In the genomic region with DNA sequence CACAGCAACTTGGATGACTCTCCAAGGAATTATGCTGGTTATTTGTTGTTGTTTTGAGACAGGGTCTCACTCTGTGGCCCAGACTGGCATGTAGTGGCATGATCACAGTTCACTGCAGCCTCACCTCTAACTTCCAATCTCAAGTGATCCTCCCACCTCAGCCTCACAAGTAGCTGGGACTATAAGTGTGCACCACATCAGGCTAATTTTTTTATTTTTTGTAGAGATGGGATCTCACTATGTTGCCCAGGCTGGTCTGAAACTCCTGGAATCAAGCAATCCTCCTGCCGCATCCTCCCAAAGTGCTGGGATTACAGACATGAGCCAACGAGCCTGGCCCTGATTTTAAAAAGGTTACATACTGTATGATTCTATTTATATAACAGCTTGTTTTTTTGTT, we compare ENCODE assay signal across 21 cellular contexts.
A peak's percentile ranks its signal among the peaks of the same experiment; 100 is the strongest.
DNase-seq lines count a peak whose midpoint lies in the region; ATAC-seq, FAIRE-seq and TF ChIP-seq lines count a peak whose summit lies in the region.
"Had no signal": no experiment of that assay in that cellular context is flagged by ENCODE, and none has a peak within 500 bp of the region (broad histone marks: within the 10 kb centered on the region; RNA-seq: fewer than 3 reads in every experiment).

No MANE protein-coding gene starts in this region.

- POLR2A ChIA-PET in HepG2 (lab: Yijun Ruan, JAX) = interaction anchor here (0.6 kb wide), 1 partner anchor 320 kb away, joined by 3 read pairs; no protein-coding TSS in a partner anchor
- POLR2A ChIA-PET in K562 (lab: Yijun Ruan, JAX) = no interaction called here

- peaks cover 21% of the 10 kb centered on the region for H3K4me1 ChIP-seq in HepG2 (ENCODE audit: insufficient read depth, low read length)
- H3K4me1 ChIP-seq in right lobe of liver = peaks cover 0 to 4% (median 0%) of the 10 kb centered on the region in 4 donors
- H3K4me1 ChIP-seq in K562 (replicated peaks in 1 of 2; ENCODE audit: control insufficient read depth in 2 of 2, insufficient read depth in 2 of 2, low read length in 2 of 2) = no peaks in the 10 kb centered on the region
- no peaks in the 10 kb centered on the region for H3K4me1 ChIP-seq in keratinocyte (ENCODE audit: control insufficient read depth, extremely low read depth, insufficient read depth, low read length)
- H3K4me1 ChIP-seq in Peyer's patch = no peaks in the 10 kb centered on the region
- H3K4me1 ChIP-seq: Caco-2 had no signal

- 29% methylated on average over 2 of the region's 2 CpGs for WGBS in HepG2 (ENCODE audit: low lambda C conversion rate)
- WGBS in right lobe of liver (ENCODE audit: insufficient coverage, low coverage, low lambda C conversion rate, missing lambda C conversion rate) = 83% methylated on average over 2 of the region's 2 CpGs
- WGBS in K562 (ENCODE audit: insufficient coverage, low coverage, missing lambda C conversion rate) = 45% methylated on average over 2 of the region's 2 CpGs

- no peak for TF ChIP-seq RAD21 in HepG2 (CRISPR knock-in tag; IDR thresholded peaks at IDR 0.05)
- no peak for TF ChIP-seq RAD21 in K562 (CRISPR knock-in tag; conservative IDR thresholded peaks at IDR 0.05 in 1 of 2, IDR thresholded peaks at IDR 0.05 in 1 of 2)

- TF ChIP-seq EP300 in HepG2 (IDR thresholded peaks at IDR 0.05; ENCODE audit: low read depth in 2 of 2, low read length in 2 of 2) (no peak), HepG2 (CRISPR knock-in tag; IDR thresholded peaks at IDR 0.05; ENCODE audit: borderline replicate concordance) (no peak), K562 (IDR thresholded peaks at IDR 0.05; ENCODE audit: low read length) (no peak)

- H3K27me3 ChIP-seq in HepG2 (ENCODE audit: control insufficient read depth in 1 of 2, insufficient read depth in 2 of 2, low read length in 2 of 2) = no peaks in the 10 kb centered on the region
- no peaks in the 10 kb centered on the region for H3K27me3 ChIP-seq in right lobe of liver
- H3K27me3 ChIP-seq in K562 (ENCODE audit: control insufficient read depth in 2 of 2, insufficient read depth in 2 of 2, low read length in 2 of 2) = no peaks in the 10 kb centered on the region
- no peaks in the 10 kb centered on the region for H3K27me3 ChIP-seq in keratinocyte (ENCODE audit: control insufficient read depth, extremely low read depth, insufficient read depth, low read length)
- H3K27me3 ChIP-seq in dorsolateral prefrontal cortex = no peaks in the 10 kb centered on the region
- H3K27me3 ChIP-seq in Peyer's patch = no peaks in the 10 kb centered on the region
- H3K27me3 ChIP-seq: BLaER1 treated with 17β-estradiol and CSF1 and Interleukin-3, amounts not matched to agents 10 nM and 100 nM had no signal

- ATAC-seq in HepG2 (no peak), right lobe of liver (no peak), K562 (no peak), GM19351 (IDR thresholded peaks at IDR 0.05; ENCODE audit: unreplicated experiment) (no peak)
- ATAC-seq: A549; CD8-positive, alpha-beta T cell had no signal

- BruUV-seq in HepG2 (replicated peaks; lab: Mats Ljungman, UMichigan) (no TSS peak), K562 (replicated peaks; lab: Mats Ljungman, UMichigan) (no TSS peak)

- no peak overlapping the region for H3K27ac ChIP-seq in HepG2 (ENCODE audit: extremely low read length, insufficient read depth, low read length)
- no peak overlapping the region for H3K27ac ChIP-seq in right lobe of liver
- H3K27ac ChIP-seq in K562 (ENCODE audit: extremely low read depth, low read depth, low read length) = no peak overlapping the region
- H3K27ac ChIP-seq in keratinocyte (ENCODE audit: control insufficient read depth, insufficient read depth, low read length) = no peak overlapping the region
- peak overlapping the region in 1 of 59 donors; percentile 5 for H3K27ac ChIP-seq in dorsolateral prefrontal cortex
- no peak overlapping the region for H3K27ac ChIP-seq in Peyer's patch
- H3K27ac ChIP-seq: 22Rv1; A549; BLaER1 treated with 17β-estradiol and CSF1 and Interleukin-3, amounts not matched to agents 10 nM and 100 nM; C4-2B had no signal

- TF ChIP-seq CTCF in HepG2 (CRISPR knock-in tag; IDR thresholded peaks at IDR 0.05) = no peak
- no peak for TF ChIP-seq CTCF in right lobe of liver (IDR thresholded peaks at IDR 0.05)
- no peak for TF ChIP-seq CTCF in K562 (IDR thresholded peaks at IDR 0.05 in 2 of 3, conservative IDR thresholded peaks at IDR 0.05 in 1 of 3; ENCODE audit: insufficient read depth in 2 of 3, low read depth in 1 of 3, low read length in 3 of 3)
- no peak for TF ChIP-seq CTCF in keratinocyte (optimal IDR thresholded peaks at IDR 0.05 in 1 of 3, IDR thresholded peaks at IDR 0.05 in 1 of 3, conservative IDR thresholded peaks at IDR 0.05 in 1 of 3; ENCODE audit: extremely low read depth in 1 of 3, insufficient read depth in 2 of 3, low read length in 3 of 3)
- TF ChIP-seq CTCF in dorsolateral prefrontal cortex (IDR thresholded peaks at IDR 0.05 in 54 of 56, conservative IDR thresholded peaks at IDR 0.05 in 2 of 56; ENCODE audit: low read depth in 1 of 56, partially characterized antibody in 56 of 56) = no peak
- TF ChIP-seq CTCF in Peyer's patch (IDR thresholded peaks at IDR 0.05) = no peak

- no peaks in the 10 kb centered on the region for H3K9me3 ChIP-seq in HepG2 (ENCODE audit: low read length)
- H3K9me3 ChIP-seq in right lobe of liver = no peaks in the 10 kb centered on the region
- H3K9me3 ChIP-seq in K562 (replicated peaks; ENCODE audit: control insufficient read depth, insufficient read depth, low read depth, low read length) = no peaks in the 10 kb centered on the region
- H3K9me3 ChIP-seq in keratinocyte (ENCODE audit: control insufficient read depth, low read depth, low read length) = no peaks in the 10 kb centered on the region
- H3K9me3 ChIP-seq in Peyer's patch = no peaks in the 10 kb centered on the region
- H3K9me3 ChIP-seq: A549; BLaER1 treated with 17β-estradiol and CSF1 and Interleukin-3, amounts not matched to agents 10 nM and 100 nM; Caco-2 had no signal

- H3K79me2 ChIP-seq in HepG2 (ENCODE audit: insufficient read depth, low read length) (no peaks in the 10 kb centered on the region), K562 (ENCODE audit: control insufficient read depth, insufficient read depth, low read length) (no peaks in the 10 kb centered on the region), keratinocyte (ENCODE audit: control insufficient read depth, insufficient read depth, low read length) (no peaks in the 10 kb centered on the region)

- H2AFZ ChIP-seq in HepG2 (ENCODE audit: low read length) (no peak overlapping the region), K562 (ENCODE audit: low read depth, low read length) (no peak overlapping the region), keratinocyte (ENCODE audit: control insufficient read depth, low read length) (no peak overlapping the region)

- dilution Hi-C loops in keratinocyte (cut with MboI; ENCODE audit: extremely low pct_ligation_motif_present, low sequenced_read_pairs) = no loop called here

- H3K9ac ChIP-seq in HepG2 (ENCODE audit: insufficient read depth, low read depth, low read length) (no peak overlapping the region), K562 (ENCODE audit: insufficient read depth in 1 of 2, low read depth in 2 of 2, low read length in 2 of 2) (no peak overlapping the region), keratinocyte (ENCODE audit: control insufficient read depth, extremely low read depth, insufficient read depth, low read length) (no peak overlapping the region)
- H3K9ac ChIP-seq: BLaER1 treated with 17β-estradiol and CSF1 and Interleukin-3, amounts not matched to agents 10 nM and 100 nM had no signal

- H4K20me1 ChIP-seq in HepG2 (ENCODE audit: insufficient read depth, low read length) = no peaks in the 10 kb centered on the region
- H4K20me1 ChIP-seq in K562 (replicated peaks; ENCODE audit: control insufficient read depth, insufficient read depth, low read length) = no peaks in the 10 kb centered on the region
- no peaks in the 10 kb centered on the region for H4K20me1 ChIP-seq in keratinocyte (ENCODE audit: control insufficient read depth, extremely low read depth, insufficient read depth, low read length)
- H4K20me1 ChIP-seq: BLaER1 treated with 17β-estradiol and CSF1 and Interleukin-3, amounts not matched to agents 10 nM and 100 nM had no signal

- DNase-seq in HepG2 (ENCODE audit: low spot score) = no peak
- DNase-seq in right lobe of liver = no peak
- DNase-seq in K562 (ENCODE audit: extremely low read depth in 1 of 4, low spot score in 3 of 4) = no peak
- no peak for DNase-seq in keratinocyte (ENCODE audit: low read depth, low spot score)
- DNase-seq in dorsolateral prefrontal cortex = no peak
- DNase-seq in Peyer's patch = no peak
- DNase-seq: AML-193; Caco-2; Calu3; CD4-positive, alpha-beta T cell; CD8-positive, alpha-beta T cell; DMS79 treated with DMSO at 0.1 percent for 48 hours; GF-D8 had no signal

- in situ Hi-C loops in HepG2 (cut with HindIII; ENCODE audit: extremely low pct_ligation_motif_present, low pct_unique_long_range_greater_than_20kb) = no loop called here
- in situ Hi-C loops in K562 (cut with MboI) = no loop called here

- CTCF ChIA-PET in HepG2 (lab: Yijun Ruan, JAX; ENCODE audit: low intra/inter-chr PET ratio, low total read pairs) (no interaction called here), K562 (lab: Yijun Ruan, JAX; ENCODE audit: low intra/inter-chr PET ratio) (no interaction called here)

- TF ChIP-seq POLR2A in HepG2 (IDR thresholded peaks at IDR 0.05; ENCODE audit: insufficient read depth in 1 of 2, low read depth in 2 of 2, low read length in 2 of 2) (no peak), right lobe of liver (IDR thresholded peaks at IDR 0.05) (no peak), K562 (conservative IDR thresholded peaks at IDR 0.05) (no peak), Peyer's patch (IDR thresholded peaks at IDR 0.05) (no peak)

- H3K4me3 ChIP-seq in HepG2 (replicated peaks in 1 of 3; ENCODE audit: insufficient read depth in 1 of 3, low read depth in 2 of 3, low read length in 3 of 3) = no peak overlapping the region
- H3K4me3 ChIP-seq in right lobe of liver = no peak overlapping the region
- H3K4me3 ChIP-seq in K562 = no peak overlapping the region
- no peak overlapping the region for H3K4me3 ChIP-seq in keratinocyte (ENCODE audit: control insufficient read depth in 2 of 3, extremely low read depth in 1 of 3, insufficient read depth in 2 of 3, low read depth in 1 of 3, low read length in 3 of 3)
- H3K4me3 ChIP-seq in dorsolateral prefrontal cortex = no peak overlapping the region
- H3K4me3 ChIP-seq in Peyer's patch = no peak overlapping the region
- H3K4me3 ChIP-seq: A549; BLaER1 treated with 17β-estradiol and CSF1 and Interleukin-3, amounts not matched to agents 10 nM and 100 nM had no signal

- H3K4me2 ChIP-seq in HepG2 (ENCODE audit: low read depth, low read length) (no peak overlapping the region), K562 (ENCODE audit: insufficient read depth, low read length) (no peak overlapping the region), keratinocyte (ENCODE audit: control insufficient read depth, extremely low read depth, insufficient read depth, low read depth, low read length) (no peak overlapping the region)
- H3K4me2 ChIP-seq: A549 had no signal

- no peak for FAIRE-seq in HepG2 (lab: Jason Lieb, UNC)
- FAIRE-seq in K562 (lab: Jason Lieb, UNC) = no peak
- peak; percentile 9 for FAIRE-seq in keratinocyte (lab: Jason Lieb, UNC)
- FAIRE-seq: A549, D721Med, G401.6, GM12891 had no signal

- H3K36me3 ChIP-seq in HepG2 (replicated peaks in 1 of 2; ENCODE audit: control insufficient read depth in 1 of 2, insufficient read depth in 2 of 2, low read length in 2 of 2) = no peaks in the 10 kb centered on the region
- H3K36me3 ChIP-seq in right lobe of liver = no peaks in the 10 kb centered on the region
- no peaks in the 10 kb centered on the region for H3K36me3 ChIP-seq in K562 (ENCODE audit: control insufficient read depth, insufficient read depth, low read length)
- no peaks in the 10 kb centered on the region for H3K36me3 ChIP-seq in keratinocyte (ENCODE audit: control insufficient read depth in 2 of 2, extremely low read depth in 1 of 2, insufficient read depth in 2 of 2, low read length in 2 of 2)
- H3K36me3 ChIP-seq in Peyer's patch = no peaks in the 10 kb centered on the region
- H3K36me3 ChIP-seq: BLaER1 treated with 17β-estradiol and CSF1 and Interleukin-3, amounts not matched to agents 10 nM and 100 nM had no signal

- H3K9me1 ChIP-seq in K562 (ENCODE audit: control insufficient read depth, insufficient read depth, low read length) (no peaks in the 10 kb centered on the region), keratinocyte (ENCODE audit: control insufficient read depth, extremely low read depth, insufficient read depth, low read length) (no peaks in the 10 kb centered on the region)

- intact Hi-C loops in HepG2 (cut with micrococcal nuclease; ENCODE audit: unreplicated experiment) (no loop called here), right lobe of liver (cut with DNase I) (no loop called here), K562 (cut with micrococcal nuclease) (no loop called here), dorsolateral prefrontal cortex (cut with DNase I) (no loop called here)

Comparison
In these comparisons a context has a peak if more than half of its experiments do, and no peak if none do; other contexts are left out.
1. Of the 241 proteins assayed by ChIP-seq in both HepG2 and K562: peak only in HepG2: none; only in K562: none; in both: ZNF121; in neither: 240.